Comparison of ENCODE assay signal across 8 cellular contexts in the genomic region with DNA sequence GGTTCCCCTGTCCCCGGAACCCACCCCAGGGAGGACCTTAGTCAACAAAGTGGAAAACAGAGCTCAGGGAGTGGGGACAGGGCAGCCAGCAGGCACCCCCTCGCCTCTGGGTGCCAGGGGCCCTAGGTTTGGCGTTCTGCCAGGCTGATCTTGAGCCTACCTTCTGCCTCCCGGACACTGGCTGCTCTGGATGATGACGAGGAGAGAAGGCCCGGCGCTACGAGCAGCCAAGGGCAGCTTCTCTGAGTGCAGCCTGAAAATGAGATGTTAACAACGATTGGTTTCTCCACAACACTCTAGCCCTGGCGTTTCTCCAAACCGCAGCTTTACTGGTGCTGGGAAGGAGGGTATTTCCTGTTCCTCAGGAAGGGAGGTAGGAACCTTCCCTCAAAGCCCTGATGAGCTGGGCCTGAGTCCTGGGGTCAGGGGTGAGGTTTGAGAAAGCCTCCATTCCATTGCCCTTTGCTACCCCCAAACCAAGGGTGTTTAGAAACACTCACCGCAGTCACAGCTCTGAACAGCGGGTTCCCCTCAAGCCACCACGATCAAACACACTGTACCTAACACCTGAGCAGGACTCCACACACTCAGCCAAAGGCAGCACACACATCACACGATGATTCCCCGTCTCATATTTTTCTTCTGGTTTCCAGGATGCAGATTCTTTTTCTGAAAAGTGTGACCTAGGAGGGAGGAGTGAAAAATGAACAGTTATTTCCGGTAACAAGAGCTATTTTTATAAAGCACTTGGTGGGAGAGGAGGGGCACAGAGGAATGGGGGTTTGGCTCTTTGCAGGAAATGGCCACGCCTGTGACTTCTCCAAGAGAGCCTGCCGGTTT. TPM values are rescaled to one million over a fixed set of nuclear protein-coding genes. Genes with fewer than 3 reads are reported as not detected.
DNase-seq lines count a peak whose midpoint lies in the region; ATAC-seq lines count a peak whose summit lies in the region.

A gene (minus strand): TSS at position 709 of the 840 bp plus-strand sequence. CDS start 1,054 bp downstream, outside the sequence.

- no peaks in the 10 kb centered on the region for H3K9me3 ChIP-seq in HAP-1
- H3K9me3 ChIP-seq in mesenchymal stem cell (ENCODE audit: control insufficient read depth, low read length) = no peaks in the 10 kb centered on the region

- WGBS in mesenchymal stem cell = 46% methylated on average over 15 of the region's 19 CpGs

- H3K4me1 Mint-ChIP-seq in activated CD4-positive, alpha-beta T cell treated with anti-CD3 and anti-CD28 coated beads for 36 hours = peaks cover 35% of the 10 kb centered on the region

- H3K27me3 Mint-ChIP-seq in activated CD4-positive, alpha-beta T cell treated with anti-CD3 and anti-CD28 coated beads for 36 hours = no peaks in the 10 kb centered on the region

- in situ Hi-C loops in HAP-1 (cut with MboI; ENCODE audit: low sequenced_read_pairs) = no loop called here

- peak within 1 kb of the TSS; percentile 9 to 64 for H3K23ac ChIP-seq in mesenchymal stem cell (ENCODE audit: low read length in 2 of 2)

- peak within 1 kb of the TSS; percentile 99 for H3K27ac Mint-ChIP-seq in activated CD4-positive, alpha-beta T cell treated with anti-CD3 and anti-CD28 coated beads for 36 hours

- peak within 1 kb of the TSS; percentile 95 for H2BK5ac ChIP-seq in mesenchymal stem cell (ENCODE audit: low read depth, low read length, poor library complexity, severe bottlenecking)

- peak within 1 kb of the TSS; percentile 94 for H3K9ac ChIP-seq in mesenchymal stem cell (ENCODE audit: low read length)

- peak within 1 kb of the TSS; percentile 98 for H4K91ac ChIP-seq in mesenchymal stem cell (ENCODE audit: low read length)

- peak within 1 kb of the TSS; percentile 81 to 95 for H2BK12ac ChIP-seq in mesenchymal stem cell (ENCODE audit: low read length in 2 of 2)

- peak within 1 kb of the TSS; percentile 100 for H2BK15ac ChIP-seq in mesenchymal stem cell (ENCODE audit: low read depth, poor library complexity, severe bottlenecking)

- DNase-seq in COLO668 (lab: John Stamatoyannopoulos, UW; ENCODE audit: unreplicated experiment) = peak; percentile 47
- peak; percentile 18 to 71 for DNase-seq in HAP-1 (ENCODE audit: low spot score in 2 of 2)
- DNase-seq in NCI-H2196 (lab: John Stamatoyannopoulos, UW; ENCODE audit: unreplicated experiment) = peak; percentile 99
- DNase-seq in activated CD4-positive, alpha-beta T cell treated with anti-CD3 and anti-CD28 coated beads for 36 hours = peak; percentile 84
- DNase-seq in dermis blood vessel endothelial cell = peak; percentile 89
- peak; percentile 99 for DNase-seq in mesenchymal stem cell
- DNase-seq in stimulated activated naive CD4-positive, alpha-beta T cell treated with Interleukin-2 at 50 U/mL for 16 hours (lab: John Stamatoyannopoulos, UW) = peak; percentile 53
- no peak for DNase-seq in retina

- peak within 1 kb of the TSS; percentile 86 to 88 for H3K4ac ChIP-seq in mesenchymal stem cell (ENCODE audit: low read depth in 1 of 2, low read length in 2 of 2)

- H2AFZ ChIP-seq in mesenchymal stem cell (ENCODE audit: low read depth, low read length) = peak within 1 kb of the TSS; percentile 1

- H3K18ac ChIP-seq in mesenchymal stem cell (ENCODE audit: low read depth in 1 of 2, low read length in 2 of 2) = peak within 1 kb of the TSS; percentile 83 to 97

- CTCF ChIA-PET in activated CD4-positive, alpha-beta T cell treated with anti-CD3 and anti-CD28 coated beads for 36 hours (lab: Charles Lee) = interaction anchor here (0.6 to 3.8 kb wide), 18 partner anchors 8 to 911 kb away, joined by 3 to 32 read pairs (median 4); a partner anchor contains a TSS

- H3K79me1 ChIP-seq in mesenchymal stem cell (replicated peaks; ENCODE audit: low read length, poor library complexity, severe bottlenecking) = peaks cover 10% of the 10 kb centered on the region

- H3K36me3 Mint-ChIP-seq in activated CD4-positive, alpha-beta T cell treated with anti-CD3 and anti-CD28 coated beads for 36 hours (ENCODE audit: low read depth) = peaks cover 30% of the 10 kb centered on the region

- H3K27me3 ChIP-seq in HAP-1 (ENCODE audit: low read depth) (no peaks in the 10 kb centered on the region), mesenchymal stem cell (ENCODE audit: control insufficient read depth in 1 of 2, insufficient read depth in 1 of 2, low read length in 2 of 2) (no peaks in the 10 kb centered on the region)

- POLR2A ChIA-PET in activated CD4-positive, alpha-beta T cell treated with anti-CD3 and anti-CD28 coated beads for 36 hours (lab: Charles Lee) = interaction anchor here (0.6 to 2.6 kb wide), 16 partner anchors 9 to 187 kb away, joined by 3 to 22 read pairs (median 6); a partner anchor contains a TSS

- H3K4me1 ChIP-seq in HAP-1 = peaks cover 10% of the 10 kb centered on the region; the same call in 1 of the 2 replicates
- peaks cover 19% of the 10 kb centered on the region for H3K4me1 ChIP-seq in mesenchymal stem cell (ENCODE audit: control insufficient read depth, insufficient read depth, low read depth, low read length)

- H3K36me3 ChIP-seq in HAP-1 (replicated peaks) (no peaks in the 10 kb centered on the region), mesenchymal stem cell (ENCODE audit: control insufficient read depth in 1 of 2, insufficient read depth in 2 of 2, low read depth in 1 of 2, low read length in 2 of 2) (peaks cover 21 to 23% of the 10 kb centered on the region in 2 experiments)

- H2AK5ac ChIP-seq in mesenchymal stem cell (ENCODE audit: low read length, severe bottlenecking) = peak within 1 kb of the TSS; percentile 95

- ATAC-seq in activated CD4-positive, alpha-beta T cell treated with anti-CD3 and anti-CD28 coated beads for 36 hours = peak; percentile 64

- intact Hi-C loops in activated CD4-positive, alpha-beta T cell treated with anti-CD3 and anti-CD28 coated beads for 36 hours (cut with DNase I, micrococcal nuclease) = loop anchor here (1.0 to 2.0 kb wide), 9 partner anchors 23 to 79 kb away; a partner anchor contains a TSS

- peak within 1 kb of the TSS; percentile 95 for H4K8ac ChIP-seq in mesenchymal stem cell (ENCODE audit: low read length)

- peak within 1 kb of the TSS; percentile 75 for H3K4me2 ChIP-seq in mesenchymal stem cell (ENCODE audit: low read length, poor library complexity, severe bottlenecking)

- peak within 1 kb of the TSS; percentile 96 for H3K27ac ChIP-seq in mesenchymal stem cell (ENCODE audit: low read length, poor library complexity, severe bottlenecking)

- no peaks in the 10 kb centered on the region for H3K9me3 Mint-ChIP-seq in activated CD4-positive, alpha-beta T cell treated with anti-CD3 and anti-CD28 coated beads for 36 hours (ENCODE audit: low read depth)

- H2BK120ac ChIP-seq in mesenchymal stem cell (ENCODE audit: low read depth, low read length) = peak within 1 kb of the TSS; percentile 99

- H3K4me3 ChIP-seq in HAP-1 = no peak within 1 kb of the TSS
- peak within 1 kb of the TSS; percentile 45 to 86 for H3K4me3 ChIP-seq in mesenchymal stem cell (ENCODE audit: insufficient read depth in 1 of 2, low read depth in 1 of 2, low read length in 2 of 2)

- H3K14ac ChIP-seq in mesenchymal stem cell (ENCODE audit: low read length in 2 of 2) = peak within 1 kb of the TSS; percentile 35 to 38

- H3K4me3 Mint-ChIP-seq in activated CD4-positive, alpha-beta T cell treated with anti-CD3 and anti-CD28 coated beads for 36 hours = peak within 1 kb of the TSS; percentile 88

RNA-seq across cellular contexts. Expression of the gene that starts here (rescaled TPM):
- 100 to 1,000 TPM; 178 to 183 TPM for total RNA-seq in activated CD4-positive, alpha-beta T cell treated with anti-CD3 and anti-CD28 coated beads for 36 hours
- total RNA-seq in dermis blood vessel endothelial cell = 36.9 and 69.6 TPM in 2 replicates
- 63.5 TPM for polyA plus RNA-seq in mesenchymal stem cell (2013, experiment 1 of 2)
- 59.7 TPM for polyA plus RNA-seq in mesenchymal stem cell (2013, experiment 2 of 2)
